Comparison of ENCODE assay signal across 20 cellular contexts in genomic region chr20:50932881-50933280, GRCh38. TPM values are rescaled to one million over a fixed set of nuclear protein-coding genes. Genes with fewer than 3 reads are reported as not detected.
A peak's percentile ranks its signal among the peaks of the same experiment; 100 is the strongest.
DNase-seq lines count a peak whose midpoint lies in the region; ATAC-seq, FAIRE-seq and TF ChIP-seq lines count a peak whose summit lies in the region.
"Had no signal": no experiment of that assay in that cellular context is flagged by ENCODE, and none has a peak within 500 bp of the region (broad histone marks: within the 10 kb centered on the region; RNA-seq: fewer than 3 reads in every experiment).

No MANE protein-coding gene starts in this region.

- no peak for TF ChIP-seq EP300 in HepG2 (IDR thresholded peaks at IDR 0.05; ENCODE audit: low read depth in 2 of 2, low read length in 2 of 2)
- no peak for TF ChIP-seq EP300 in HepG2 (CRISPR knock-in tag; IDR thresholded peaks at IDR 0.05; ENCODE audit: borderline replicate concordance)

- peak overlapping the region; percentile 15 for H3K27ac ChIP-seq in HepG2 (ENCODE audit: extremely low read length, insufficient read depth, low read length)
- no peak overlapping the region for H3K27ac ChIP-seq in right lobe of liver
- peak overlapping the region; percentile 84 for H3K27ac ChIP-seq in PC-9
- peak overlapping the region; percentile 91 for H3K27ac ChIP-seq in epithelial cell of prostate
- H3K27ac ChIP-seq in prostate gland, result no peak overlapping the region

- in situ Hi-C loops in HepG2 (cut with HindIII; ENCODE audit: extremely low pct_ligation_motif_present, low pct_unique_long_range_greater_than_20kb), result loop anchor here (10.0 kb wide), 1 partner anchor 138 kb away; the partner anchor contains the start of gene BCAS4

- no peak overlapping the region for H3K4me3 Mint-ChIP-seq in type B pancreatic cell

- H3K9me3 ChIP-seq in HepG2 (ENCODE audit: low read length), result no peaks in the 10 kb centered on the region
- H3K9me3 ChIP-seq in right lobe of liver, result no peaks in the 10 kb centered on the region
- H3K9me3 ChIP-seq in PC-9 (ENCODE audit: insufficient read depth, low read depth), result no peaks in the 10 kb centered on the region
- H3K9me3 ChIP-seq in prostate gland, result no peaks in the 10 kb centered on the region
- H3K9me3 ChIP-seq: BE2C, heart left ventricle had no signal

- H3K4me3 ChIP-seq in HepG2 (replicated peaks in 1 of 3; ENCODE audit: insufficient read depth in 1 of 3, low read depth in 2 of 3, low read length in 3 of 3) (no peak overlapping the region), right lobe of liver (no peak overlapping the region), PC-9 (no peak overlapping the region), prostate gland (no peak overlapping the region)
- H3K4me3 ChIP-seq: heart left ventricle had no signal

- POLR2A ChIA-PET in HepG2 (lab: Yijun Ruan, JAX) (no interaction called here), PC-9 (lab: Charles Lee; ENCODE audit: unreplicated experiment) (no interaction called here)

- peaks cover 33% of the 10 kb centered on the region for H3F3A ChIP-seq in PC-9 (ENCODE audit: insufficient read depth, low read depth)

- FAIRE-seq in HepG2 (lab: Jason Lieb, UNC), result no peak

- H3K36me3 ChIP-seq in HepG2 (replicated peaks in 1 of 2; ENCODE audit: control insufficient read depth in 1 of 2, insufficient read depth in 2 of 2, low read length in 2 of 2), result peaks cover 15 to 57% of the 10 kb centered on the region in 2 experiments
- peaks cover 5 to 28% (median 13%) of the 10 kb centered on the region in 4 donors for H3K36me3 ChIP-seq in right lobe of liver
- peaks cover 38% of the 10 kb centered on the region for H3K36me3 ChIP-seq in PC-9 (ENCODE audit: low read depth)
- H3K36me3 ChIP-seq in prostate gland, result no peaks in the 10 kb centered on the region

- TF ChIP-seq POLR2A in HepG2 (IDR thresholded peaks at IDR 0.05; ENCODE audit: insufficient read depth in 1 of 2, low read depth in 2 of 2, low read length in 2 of 2) (no peak), right lobe of liver (IDR thresholded peaks at IDR 0.05) (no peak), prostate gland (IDR thresholded peaks at IDR 0.05) (no peak)

- DNase-seq in HepG2 (ENCODE audit: low spot score) (no peak), right lobe of liver (no peak), PC-9 (no peak), epithelial cell of prostate (ENCODE audit: low read depth, low spot score) (no peak), type B pancreatic cell (ENCODE audit: extremely low spot score, unreplicated experiment) (no peak), prostate gland (ENCODE audit: low spot score) (no peak)
- DNase-seq in activated CD4-positive, CD25-positive, alpha-beta regulatory T cell (lab: John Stamatoyannopoulos, UW), result no peak
- DNase-seq: activated CD4-positive, alpha-beta T cell treated with anti-CD3 and anti-CD28 coated beads for 4 hours; BE2C; dermis blood vessel endothelial cell; DMS 273 treated with DMSO at 0.1 percent for 48 hours; erythroblast; HCEC 1CT; heart left ventricle; islet precursor cell; midbrain; NCI-H345; stimulated activated CD4-positive, alpha-beta T cell treated with anti-CD3 and anti-CD28 coated beads, Interleukin-2, amount 100 ng/mL, for 48 hours had no signal

- H3K27me3 Mint-ChIP-seq in type B pancreatic cell, result peaks cover 3% of the 10 kb centered on the region

- peaks cover 19% of the 10 kb centered on the region for H3K4me1 ChIP-seq in HepG2 (ENCODE audit: insufficient read depth, low read length)
- peaks cover 0 to 11% (median 5%) of the 10 kb centered on the region in 4 donors for H3K4me1 ChIP-seq in right lobe of liver
- peaks cover 30% of the 10 kb centered on the region for H3K4me1 ChIP-seq in PC-9 (replicated peaks; ENCODE audit: insufficient read depth)
- H3K4me1 ChIP-seq in prostate gland (replicated peaks), result peaks cover 5% of the 10 kb centered on the region
- H3K4me1 ChIP-seq: BE2C had no signal

- peaks cover 25% of the 10 kb centered on the region for H3K79me2 ChIP-seq in HepG2 (ENCODE audit: insufficient read depth, low read length)
- H3K79me2 ChIP-seq in PC-9 (ENCODE audit: low read depth), result peaks cover 26% of the 10 kb centered on the region

- H3K36me3 Mint-ChIP-seq in type B pancreatic cell, result peaks cover 25% of the 10 kb centered on the region

- no peak overlapping the region for H2AFZ ChIP-seq in HepG2 (ENCODE audit: low read length)
- no peak overlapping the region for H2AFZ ChIP-seq in PC-9

- ATAC-seq in HepG2, result no peak
- ATAC-seq in right lobe of liver, result no peak
- no peak for ATAC-seq in GM21825 (IDR thresholded peaks at IDR 0.05; ENCODE audit: unreplicated experiment)
- ATAC-seq: heart left ventricle had no signal

- CTCF ChIA-PET in HepG2 (lab: Yijun Ruan, JAX; ENCODE audit: low intra/inter-chr PET ratio, low total read pairs) (no interaction called here), PC-9 (lab: Charles Lee) (no interaction called here)

- H3K27ac Mint-ChIP-seq in type B pancreatic cell, result peak overlapping the region; percentile 98

- H3K27me3 ChIP-seq in HepG2 (ENCODE audit: control insufficient read depth in 1 of 2, insufficient read depth in 2 of 2, low read length in 2 of 2) (no peaks in the 10 kb centered on the region), right lobe of liver (no peaks in the 10 kb centered on the region), PC-9 (ENCODE audit: insufficient read depth, low read depth) (no peaks in the 10 kb centered on the region), prostate gland (replicated peaks; ENCODE audit: insufficient read depth) (no peaks in the 10 kb centered on the region)
- H3K27me3 ChIP-seq: BE2C, heart left ventricle had no signal

- no peak for TF ChIP-seq RAD21 in HepG2 (CRISPR knock-in tag; IDR thresholded peaks at IDR 0.05)

- H4K20me1 ChIP-seq in HepG2 (ENCODE audit: insufficient read depth, low read length) (peaks cover 14% of the 10 kb centered on the region), PC-9 (ENCODE audit: insufficient read depth) (peaks cover 14% of the 10 kb centered on the region)

- H3K9ac ChIP-seq in HepG2 (ENCODE audit: insufficient read depth, low read depth, low read length), result no peak overlapping the region

- intact Hi-C loops in HepG2 (cut with micrococcal nuclease; ENCODE audit: unreplicated experiment) (no loop called here), right lobe of liver (cut with DNase I) (no loop called here), PC-9 (cut with micrococcal nuclease; ENCODE audit: unreplicated experiment) (no loop called here), prostate gland (cut with DNase I) (no loop called here)

- TF ChIP-seq CTCF in HepG2 (CRISPR knock-in tag; IDR thresholded peaks at IDR 0.05) (no peak), right lobe of liver (IDR thresholded peaks at IDR 0.05) (no peak), PC-9 (conservative IDR thresholded peaks at IDR 0.05) (no peak), type B pancreatic cell (conservative IDR thresholded peaks at IDR 0.05) (no peak), prostate gland (IDR thresholded peaks at IDR 0.05) (no peak)

- BruUV-seq in HepG2 (replicated peaks; lab: Mats Ljungman, UMichigan) (no TSS peak), PC-9 (replicated peaks; lab: Mats Ljungman, UMichigan) (no TSS peak)

- H3K4me1 Mint-ChIP-seq in type B pancreatic cell (ENCODE audit: unreplicated experiment), result peaks cover 18% of the 10 kb centered on the region

- H3K9me2 ChIP-seq in PC-9 (ENCODE audit: insufficient read depth), result no peaks in the 10 kb centered on the region

- H3K4me2 ChIP-seq in HepG2 (ENCODE audit: low read depth, low read length) (no peak overlapping the region), PC-9 (no peak overlapping the region)

- no peaks in the 10 kb centered on the region for H3K9me3 Mint-ChIP-seq in type B pancreatic cell
- H3K9me3 Mint-ChIP-seq: T-helper 2 cell treated with Interferon-gamma antibody and Interleukin-4, amounts not matched to agents 5 μg/mL and 100 μg/mL, for 36 hours had no signal

RNA-seq across cellular contexts. Expression of gene ADNP, which starts 1.6 kb away (rescaled TPM):
- 21.5 and 60.7 TPM in 2 replicates for total RNA-seq in HepG2 (2016; rRNA removed; fragmentation: Illumina TruSeq; extraction: Trizol)
- 3.6 and 4.4 TPM in 2 replicates for total RNA-seq in HepG2 (2016; cell fraction: cytosol; rRNA removed; fragmentation: Illumina TruSeq; extraction: Trizol; ENCODE audit: low read depth)
- total RNA-seq in HepG2 (2016; cell fraction: insoluble cytoplasmic fraction; rRNA removed; fragmentation: Illumina TruSeq; extraction: Trizol), result 17.8 and 59.9 TPM in 2 replicates
- 20.1 and 20.5 TPM in 2 replicates for total RNA-seq in HepG2 (2016; cell fraction: membrane; rRNA removed; fragmentation: Illumina TruSeq; extraction: Trizol)
- 51.3 and 55.1 TPM in 2 replicates for total RNA-seq in HepG2 (2016; cell fraction: nucleus; rRNA removed; fragmentation: Illumina TruSeq; extraction: Trizol)
- polyA plus RNA-seq in HepG2 (2011; rRNA removed), result 21.0 and 22.3 TPM in 2 replicates
- 11.3 and 19.3 TPM in 2 replicates for polyA plus RNA-seq in HepG2 (2011; cell fraction: cytosol; rRNA removed)
- 30.4 and 32.5 TPM in 2 replicates for polyA plus RNA-seq in HepG2 (2011; cell fraction: nucleus; rRNA removed)
- polyA plus RNA-seq in HepG2 (2012), result 45.9 and 50.4 TPM in 2 replicates
- 2.9 and 3.3 TPM in 2 replicates for polyA plus RNA-seq in HepG2 (2016; cell fraction: cytosol; fragmentation: Illumina TruSeq; extraction: Trizol; ENCODE audit: low read depth)
- 57.9 and 63.1 TPM in 2 replicates for polyA plus RNA-seq in HepG2 (2016; cell fraction: insoluble cytoplasmic fraction; fragmentation: Illumina TruSeq; extraction: Trizol; ENCODE audit: low read depth)
- polyA plus RNA-seq in HepG2 (2016; cell fraction: membrane; fragmentation: Illumina TruSeq; extraction: Trizol; ENCODE audit: low read depth), result 8.8 and 9.4 TPM in 2 replicates
- 78.5 and 79.2 TPM in 2 replicates for polyA plus RNA-seq in HepG2 (2016; cell fraction: nucleus; fragmentation: Illumina TruSeq; extraction: Trizol; ENCODE audit: insufficient read depth, low read depth)
- polyA minus RNA-seq in HepG2 (2011; rRNA and poly(A)+ RNA removed; ENCODE audit: low replicate concordance), result 22.3 and 32.8 TPM in 2 replicates
- polyA minus RNA-seq in HepG2 (2011; cell fraction: cytosol; rRNA and poly(A)+ RNA removed), result 29.7 and 42.9 TPM in 2 replicates
- 74.0 and 91.4 TPM in 2 replicates for polyA minus RNA-seq in HepG2 (2011; cell fraction: nucleus; rRNA and poly(A)+ RNA removed)
- 10 to 100 TPM; 19.8 to 25.9 (median 23.1) TPM for total RNA-seq in right lobe of liver
- 83.3 and 104 TPM in 2 replicates for total RNA-seq in PC-9 (2021)
- 81.7 and 103 TPM in 2 replicates for total RNA-seq in type B pancreatic cell (ENCODE audit: low replicate concordance)
- total RNA-seq in prostate gland, result 10 to 100 TPM; 46.8 to 84.7 TPM

RNA-seq across cellular contexts. Expression of gene DPM1, which starts 25.5 kb away (rescaled TPM):
- total RNA-seq in HepG2 (2016; rRNA removed; fragmentation: Illumina TruSeq; extraction: Trizol) (161 and 187 TPM in 2 replicates), right lobe of liver (10 to 100 TPM; 16.6 to 40.4 (median 21.2) TPM), PC-9 (2021) (39.1 and 70.7 TPM in 2 replicates), type B pancreatic cell (ENCODE audit: low replicate concordance) (36.2 and 40.8 TPM in 2 replicates), prostate gland (10 to 100 TPM; 31.6 to 61.6 TPM)
- total RNA-seq in HepG2 (2016; cell fraction: cytosol; rRNA removed; fragmentation: Illumina TruSeq; extraction: Trizol; ENCODE audit: low read depth), result 32.3 and 33.7 TPM in 2 replicates
- 167 and 188 TPM in 2 replicates for total RNA-seq in HepG2 (2016; cell fraction: insoluble cytoplasmic fraction; rRNA removed; fragmentation: Illumina TruSeq; extraction: Trizol)
- 30.4 and 39.3 TPM in 2 replicates for total RNA-seq in HepG2 (2016; cell fraction: membrane; rRNA removed; fragmentation: Illumina TruSeq; extraction: Trizol)
- 102 and 109 TPM in 2 replicates for total RNA-seq in HepG2 (2016; cell fraction: nucleus; rRNA removed; fragmentation: Illumina TruSeq; extraction: Trizol)
- polyA plus RNA-seq in HepG2 (2011; rRNA removed), result 75.7 and 83.2 TPM in 2 replicates
- polyA plus RNA-seq in HepG2 (2011; cell fraction: cytosol; rRNA removed), result 67.0 and 87.1 TPM in 2 replicates
- polyA plus RNA-seq in HepG2 (2011; cell fraction: nucleus; rRNA removed), result 40.6 and 43.3 TPM in 2 replicates
- polyA plus RNA-seq in HepG2 (2012), result 92.8 and 103 TPM in 2 replicates
- 19.8 and 20.9 TPM in 2 replicates for polyA plus RNA-seq in HepG2 (2016; cell fraction: cytosol; fragmentation: Illumina TruSeq; extraction: Trizol; ENCODE audit: low read depth)
- 215 and 249 TPM in 2 replicates for polyA plus RNA-seq in HepG2 (2016; cell fraction: insoluble cytoplasmic fraction; fragmentation: Illumina TruSeq; extraction: Trizol; ENCODE audit: low read depth)
- 27.9 and 30.1 TPM in 2 replicates for polyA plus RNA-seq in HepG2 (2016; cell fraction: membrane; fragmentation: Illumina TruSeq; extraction: Trizol; ENCODE audit: low read depth)
- 177 and 193 TPM in 2 replicates for polyA plus RNA-seq in HepG2 (2016; cell fraction: nucleus; fragmentation: Illumina TruSeq; extraction: Trizol; ENCODE audit: insufficient read depth, low read depth)
- polyA minus RNA-seq in HepG2 (2011; rRNA and poly(A)+ RNA removed; ENCODE audit: low replicate concordance), result 23.1 and 28.4 TPM in 2 replicates
- polyA minus RNA-seq in HepG2 (2011; cell fraction: cytosol; rRNA and poly(A)+ RNA removed), result 38.3 and 41.9 TPM in 2 replicates
- 49.6 and 51.1 TPM in 2 replicates for polyA minus RNA-seq in HepG2 (2011; cell fraction: nucleus; rRNA and poly(A)+ RNA removed)

RNA-seq across cellular contexts. Expression of gene MOCS3, which starts 25.7 kb away (rescaled TPM):
- 8.4 and 9.7 TPM in 2 replicates for total RNA-seq in HepG2 (2016; rRNA removed; fragmentation: Illumina TruSeq; extraction: Trizol)
- total RNA-seq in HepG2 (2016; cell fraction: cytosol; rRNA removed; fragmentation: Illumina TruSeq; extraction: Trizol; ENCODE audit: low read depth), result 1.2 and 1.3 TPM in 2 replicates
- 7.8 and 8.8 TPM in 2 replicates for total RNA-seq in HepG2 (2016; cell fraction: insoluble cytoplasmic fraction; rRNA removed; fragmentation: Illumina TruSeq; extraction: Trizol)
- 3.7 and 4.2 TPM in 2 replicates for total RNA-seq in HepG2 (2016; cell fraction: membrane; rRNA removed; fragmentation: Illumina TruSeq; extraction: Trizol)
- 5.4 and 5.7 TPM in 2 replicates for total RNA-seq in HepG2 (2016; cell fraction: nucleus; rRNA removed; fragmentation: Illumina TruSeq; extraction: Trizol)
- 3.7 and 4.1 TPM in 2 replicates for polyA plus RNA-seq in HepG2 (2011; rRNA removed)
- polyA plus RNA-seq in HepG2 (2011; cell fraction: cytosol; rRNA removed), result 4.0 and 4.1 TPM in 2 replicates
- polyA plus RNA-seq in HepG2 (2011; cell fraction: nucleus; rRNA removed), result 2.9 and 3.2 TPM in 2 replicates
- polyA plus RNA-seq in HepG2 (2012), result 2.7 and 3.3 TPM in 2 replicates
- polyA plus RNA-seq in HepG2 (2016; cell fraction: cytosol; fragmentation: Illumina TruSeq; extraction: Trizol; ENCODE audit: low read depth), result 0.53 and 0.58 TPM in 2 replicates
- polyA plus RNA-seq in HepG2 (2016; cell fraction: insoluble cytoplasmic fraction; fragmentation: Illumina TruSeq; extraction: Trizol; ENCODE audit: low read depth), result 7.8 and 8.0 TPM in 2 replicates
- 1.7 and 2.1 TPM in 2 replicates for polyA plus RNA-seq in HepG2 (2016; cell fraction: membrane; fragmentation: Illumina TruSeq; extraction: Trizol; ENCODE audit: low read depth)
- polyA plus RNA-seq in HepG2 (2016; cell fraction: nucleus; fragmentation: Illumina TruSeq; extraction: Trizol; ENCODE audit: insufficient read depth, low read depth), result 4.3 and 4.4 TPM in 2 replicates
- 14.6 and 20.7 TPM in 2 replicates for polyA minus RNA-seq in HepG2 (2011; rRNA and poly(A)+ RNA removed; ENCODE audit: low replicate concordance)
- polyA minus RNA-seq in HepG2 (2011; cell fraction: cytosol; rRNA and poly(A)+ RNA removed), result 6.3 and 6.7 TPM in 2 replicates
- polyA minus RNA-seq in HepG2 (2011; cell fraction: nucleus; rRNA and poly(A)+ RNA removed), result 12.4 and 13.6 TPM in 2 replicates
- 1 to 10 TPM; 2.3 to 3.2 (median 2.7) TPM for total RNA-seq in right lobe of liver
- 4.8 and 5.5 TPM in 2 replicates for total RNA-seq in PC-9 (2021)
- total RNA-seq in type B pancreatic cell (ENCODE audit: low replicate concordance), result 7.4 and 8.2 TPM in 2 replicates
- 1 to 10 TPM; 6.6 to 7.9 TPM for total RNA-seq in prostate gland

Comparison
In these comparisons a context has a peak if more than half of its experiments do, and no peak if none do; other contexts are left out.
1. H3K27ac ChIP-seq: peak in HepG2 (single experiment), PC-9 (single experiment) and epithelial cell of prostate (single experiment); none in right lobe of liver (0 of 3) and prostate gland (0 of 2).